10 cellular contexts compared by ENCODE assay signal in the genomic region with DNA sequence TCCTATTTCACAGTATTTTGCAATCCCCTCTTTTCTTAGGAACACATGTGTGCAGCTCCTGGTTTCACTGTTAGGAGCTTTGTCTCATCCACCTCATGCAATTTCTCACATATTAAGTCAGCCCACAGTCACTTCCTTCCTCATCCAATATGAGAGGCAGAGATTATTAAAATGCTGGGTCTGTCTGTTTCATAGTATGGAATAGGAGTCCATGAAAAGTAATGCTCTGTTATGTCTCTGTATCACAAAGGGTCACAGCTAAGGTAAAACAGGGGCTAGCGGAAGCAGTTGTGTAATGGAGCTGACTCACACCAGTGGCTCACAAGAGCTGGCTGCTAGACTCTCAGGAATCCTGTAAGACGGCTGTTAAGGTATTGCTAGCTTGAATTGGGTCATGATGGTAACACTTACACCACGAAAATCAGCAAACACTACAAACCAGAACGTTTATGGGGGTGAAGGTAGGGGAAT.
A peak's percentile ranks its signal among the peaks of the same experiment; 100 is the strongest.
DNase-seq lines count a peak whose midpoint lies in the region; ATAC-seq and TF ChIP-seq lines count a peak whose summit lies in the region.
"Had no signal": no experiment of that assay in that cellular context is flagged by ENCODE, and none has a peak within 500 bp of the region (broad histone marks: within the 10 kb centered on the region; RNA-seq: fewer than 3 reads in every experiment).

No MANE protein-coding gene starts in this region.

- H3K27me3 ChIP-seq in foreskin keratinocyte (no peaks in the 10 kb centered on the region), uterus (no peaks in the 10 kb centered on the region)

- ATAC-seq in foreskin keratinocyte (peak; percentile 100), GM21723 (IDR thresholded peaks at IDR 0.05; ENCODE audit: unreplicated experiment) (no peak), GM19455 (IDR thresholded peaks at IDR 0.05; ENCODE audit: unreplicated experiment) (no peak)
- ATAC-seq: GM12878 had no signal

- H3K4me1 ChIP-seq in foreskin keratinocyte: peaks cover 7% of the 10 kb centered on the region
- no peaks in the 10 kb centered on the region for H3K4me1 ChIP-seq in uterus
- H3K4me1 ChIP-seq: left ventricle myocardium inferior had no signal

- H3K9me3 ChIP-seq in uterus: peaks cover 0 to 7% of the 10 kb centered on the region in 2 donors

- TF ChIP-seq POLR2A in uterus (IDR thresholded peaks at IDR 0.05): no peak

- no peak for TF ChIP-seq CTCF in foreskin keratinocyte (conservative IDR thresholded peaks at IDR 0.05)
- no peak for TF ChIP-seq CTCF in uterus (IDR thresholded peaks at IDR 0.05)

- intact Hi-C loops in uterus (cut with DNase I; ENCODE audit: low total_unique reads): no loop called here

- no peak overlapping the region for H3K4me3 ChIP-seq in uterus
- H3K4me3 ChIP-seq: GM12878, left ventricle myocardium inferior had no signal

- H3K27ac ChIP-seq in foreskin keratinocyte (no peak overlapping the region), uterus (no peak overlapping the region)
- H3K27ac ChIP-seq: left ventricle myocardium inferior had no signal

- H3K36me3 ChIP-seq in uterus: no peaks in the 10 kb centered on the region
- H3K36me3 ChIP-seq: left ventricle myocardium inferior had no signal

- peak; percentile 5 for DNase-seq in SIG-M5 treated with dmso at 0.1 percent for 504 hours (lab: John Stamatoyannopoulos, UW; ENCODE audit: unreplicated experiment)
- no peak for DNase-seq in SIG-M5 (lab: John Stamatoyannopoulos, UW)
- peak; percentile 25 for DNase-seq in SW480 (ENCODE audit: low spot score)
- peak; percentile 92 to 95 for DNase-seq in foreskin keratinocyte
- DNase-seq in uterus: peak; percentile 21 to 36
- DNase-seq in NCI-H748 treated with DMSO at 0.1 percent for 48 hours (lab: John Stamatoyannopoulos, UW): no peak
- DNase-seq: left ventricle myocardium inferior had no signal

Comparison
In these comparisons a context has a peak if more than half of its experiments do, and no peak if none do; other contexts are left out.
1. DNase-seq: peak in SIG-M5 treated with dmso at 0.1 percent for 504 hours (single experiment), SW480 (single experiment), foreskin keratinocyte (2 of 2) and uterus (2 of 2); none in SIG-M5 (single experiment) and NCI-H748 treated with DMSO at 0.1 percent for 48 hours (single experiment).